In genomic region chr2:213157242-213157641, GRCh38 we compare ENCODE assay signal across 9 cellular contexts. TPM values are rescaled to one million over a fixed set of nuclear protein-coding genes. Genes with fewer than 3 reads are reported as not detected.
DNase-seq lines count a peak whose midpoint lies in the region; ATAC-seq and TF ChIP-seq lines count a peak whose summit lies in the region.
"Had no signal": no experiment of that assay in that cellular context is flagged by ENCODE, and none has a peak within 500 bp of the region (broad histone marks: within the 10 kb centered on the region; RNA-seq: fewer than 3 reads in every experiment).

No MANE protein-coding gene starts in this region.

- H3K9me3 Mint-ChIP-seq in effector memory CD8-positive, alpha-beta T cell = no peaks in the 10 kb centered on the region
- H3K9me3 Mint-ChIP-seq in GM23338 = no peaks in the 10 kb centered on the region

- no peak overlapping the region for H3K4me3 Mint-ChIP-seq in effector memory CD8-positive, alpha-beta T cell
- H3K4me3 Mint-ChIP-seq in GM23338 = no peak overlapping the region

- TF ChIP-seq EP300 in tibial nerve (IDR thresholded peaks at IDR 0.05) = no peak

- H3K27me3 ChIP-seq in GM23338 (ENCODE audit: insufficient read depth) (peaks cover 9% of the 10 kb centered on the region), tibial nerve (no peaks in the 10 kb centered on the region)

- intact Hi-C loops in cardiac septum (cut with DNase I) = loop anchor here (10.0 kb wide), 1 partner anchor 182 kb away; no protein-coding TSS in a partner anchor

- no peak overlapping the region for H3K27ac Mint-ChIP-seq in effector memory CD8-positive, alpha-beta T cell
- no peak overlapping the region for H3K27ac Mint-ChIP-seq in GM23338

- H4K20me1 ChIP-seq in GM23338 (replicated peaks; ENCODE audit: insufficient read depth) = no peaks in the 10 kb centered on the region

- no peaks in the 10 kb centered on the region for H3K79me2 ChIP-seq in GM23338 (replicated peaks; ENCODE audit: insufficient read depth)

- no peak overlapping the region for H3K4me2 ChIP-seq in GM23338

- no peaks in the 10 kb centered on the region for H3K9me3 ChIP-seq in tibial nerve

- no peaks in the 10 kb centered on the region for H3K36me3 ChIP-seq in GM23338 (ENCODE audit: insufficient read depth)
- no peaks in the 10 kb centered on the region for H3K36me3 ChIP-seq in tibial nerve

- TF ChIP-seq CTCF in GM23338 (conservative IDR thresholded peaks at IDR 0.05; ENCODE audit: low read depth in 2 of 2) (no peak), tibial nerve (IDR thresholded peaks at IDR 0.05) (no peak)

- H3K4me1 ChIP-seq in GM23338 (ENCODE audit: insufficient read depth) (peaks cover 10% of the 10 kb centered on the region; the same call in 1 of the 2 replicates), tibial nerve (peaks cover 0 to 18% (median 7%) of the 10 kb centered on the region in 4 donors)

- 73 to 79% methylated on average over 3 of the region's 3 CpGs for WGBS in tibial nerve, 2 donors

- peaks cover 2% of the 10 kb centered on the region for H3K36me3 Mint-ChIP-seq in effector memory CD8-positive, alpha-beta T cell (ENCODE audit: insufficient read depth)
- H3K36me3 Mint-ChIP-seq in GM23338 (ENCODE audit: low read depth) = no peaks in the 10 kb centered on the region

- H2AFZ ChIP-seq in GM23338 = no peak overlapping the region

- DNase-seq in effector memory CD8-positive, alpha-beta T cell = no peak
- DNase-seq in GM23338 (ENCODE audit: low spot score) (no peak), tibial nerve (ENCODE audit: low spot score in 2 of 2) (no peak), cardiac septum (ENCODE audit: low spot score) (no peak), GM19240 (ENCODE audit: insufficient read length, low spot score) (no peak)
- DNase-seq: activated gamma-delta T cell had no signal

- H3F3A ChIP-seq in GM23338 (replicated peaks; ENCODE audit: low read depth) = no peaks in the 10 kb centered on the region

- H3K9me2 ChIP-seq in GM23338 (ENCODE audit: insufficient read depth) = no peaks in the 10 kb centered on the region

- no peak overlapping the region for H3K27ac ChIP-seq in GM23338 (ENCODE audit: low read depth)
- no peak overlapping the region for H3K27ac ChIP-seq in tibial nerve

- no peaks in the 10 kb centered on the region for H3K27me3 Mint-ChIP-seq in effector memory CD8-positive, alpha-beta T cell
- no peaks in the 10 kb centered on the region for H3K27me3 Mint-ChIP-seq in GM23338 (ENCODE audit: insufficient read depth, low read depth, poor library complexity)

- H3K4me1 Mint-ChIP-seq in effector memory CD8-positive, alpha-beta T cell (ENCODE audit: low read depth in 2 of 2) = peaks cover 5 to 7% of the 10 kb centered on the region in 2 donors
- peaks cover 23% of the 10 kb centered on the region; the same call in 2 of the 3 replicates for H3K4me1 Mint-ChIP-seq in GM23338

- TF ChIP-seq POLR2A in tibial nerve (IDR thresholded peaks at IDR 0.05) = no peak

- ATAC-seq in GM18511 (IDR thresholded peaks at IDR 0.05; ENCODE audit: unreplicated experiment) (peak; percentile 83), GM21526 (IDR thresholded peaks at IDR 0.05; ENCODE audit: low FRiP score, unreplicated experiment) (peak; percentile 67), HG03159 (IDR thresholded peaks at IDR 0.05; ENCODE audit: unreplicated experiment) (peak; percentile 75), GM23338 (no peak)
- ATAC-seq in effector memory CD8-positive, alpha-beta T cell (replicated peaks) = peak; percentile 67

- H3K4me3 ChIP-seq in GM23338 (no peak overlapping the region), tibial nerve (no peak overlapping the region)

TF ChIP-seq in GM23338, 12 proteins besides CTCF, POLR2A, EP300 and RAD21 (continues in another document):
- TF ChIP-seq JUNB (IDR thresholded peaks at IDR 0.05; ENCODE audit: unreplicated experiment) = no peak
- TF ChIP-seq REST (IDR thresholded peaks at IDR 0.05; ENCODE audit: unreplicated experiment) = no peak
- TF ChIP-seq EZH2phosphoT487 (IDR thresholded peaks at IDR 0.05; ENCODE audit: unreplicated experiment) = no peak
- TF ChIP-seq NANOG (IDR thresholded peaks at IDR 0.05; ENCODE audit: borderline replicate concordance) = no peak
- no peak for TF ChIP-seq POLR2AphosphoS5 (IDR thresholded peaks at IDR 0.05; ENCODE audit: low read depth)
- no peak for TF ChIP-seq STAT1 (IDR thresholded peaks at IDR 0.05; ENCODE audit: unreplicated experiment)
- TF ChIP-seq ZNF331 (CRISPR knock-in tag; IDR thresholded peaks at IDR 0.05; ENCODE audit: low read depth) = no peak
- no peak for TF ChIP-seq ZNF114 (CRISPR knock-in tag; IDR thresholded peaks at IDR 0.05)

RNA-seq across cellular contexts. Expression of gene IKZF2, which starts 5.8 kb away (rescaled TPM):
- total RNA-seq in GM23338 (2014; rRNA removed; shearing (Covaris generic)) = 3.1 and 10.1 TPM in 2 replicates
- polyA plus RNA-seq in GM23338 (2016; fragmentation: Nextera tagmentation; extraction: Ambion mirVana) = 2.0 and 2.6 TPM in 2 replicates
- total RNA-seq in tibial nerve = 10 to 100 TPM; 12.1 to 24.7 (median 19.0) TPM
- total RNA-seq in cardiac septum = 5.6 TPM
